In the genomic region with DNA sequence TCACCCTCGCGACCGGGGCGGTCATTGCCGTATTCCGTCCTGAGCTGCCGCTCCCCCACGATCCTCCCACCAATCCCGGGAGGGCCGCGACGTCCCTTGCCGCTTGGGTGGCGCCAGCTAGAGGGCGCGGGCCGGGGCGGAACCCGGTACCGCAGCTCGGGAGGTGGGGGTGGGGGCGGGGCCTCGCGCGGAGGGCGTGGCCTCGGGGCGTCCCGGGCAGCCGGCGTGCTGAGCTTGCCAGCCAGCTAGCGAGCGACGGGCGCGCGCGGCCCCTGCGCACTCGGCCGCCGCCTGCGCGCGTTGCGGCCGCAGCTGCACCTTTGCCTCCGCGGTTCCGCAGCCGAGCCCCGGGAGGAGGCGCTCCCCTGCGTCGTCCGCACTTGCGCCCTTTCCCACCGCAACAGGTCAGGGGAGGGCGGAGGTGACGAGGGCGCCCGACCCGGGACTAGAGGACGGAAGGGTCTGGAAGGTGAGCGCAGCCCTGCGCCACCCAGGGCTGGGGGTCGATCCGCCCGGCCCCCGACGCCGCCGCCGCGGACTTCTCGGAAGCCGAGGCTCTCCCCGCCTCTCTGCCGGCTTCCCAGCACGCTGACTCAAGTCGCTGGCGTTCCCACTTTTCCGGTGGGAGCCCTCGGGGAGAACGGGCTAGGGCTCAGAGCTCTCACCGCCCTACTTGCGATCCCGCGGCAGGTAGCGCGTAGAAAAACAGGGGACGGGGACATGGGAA, we compare ENCODE assay signal across 8 cellular contexts. TPM values are rescaled to one million over a fixed set of nuclear protein-coding genes. Genes with fewer than 3 reads are reported as not detected.
DNase-seq lines count a peak whose midpoint lies in the region; ATAC-seq and TF ChIP-seq lines count a peak whose summit lies in the region.

A gene with protein sequence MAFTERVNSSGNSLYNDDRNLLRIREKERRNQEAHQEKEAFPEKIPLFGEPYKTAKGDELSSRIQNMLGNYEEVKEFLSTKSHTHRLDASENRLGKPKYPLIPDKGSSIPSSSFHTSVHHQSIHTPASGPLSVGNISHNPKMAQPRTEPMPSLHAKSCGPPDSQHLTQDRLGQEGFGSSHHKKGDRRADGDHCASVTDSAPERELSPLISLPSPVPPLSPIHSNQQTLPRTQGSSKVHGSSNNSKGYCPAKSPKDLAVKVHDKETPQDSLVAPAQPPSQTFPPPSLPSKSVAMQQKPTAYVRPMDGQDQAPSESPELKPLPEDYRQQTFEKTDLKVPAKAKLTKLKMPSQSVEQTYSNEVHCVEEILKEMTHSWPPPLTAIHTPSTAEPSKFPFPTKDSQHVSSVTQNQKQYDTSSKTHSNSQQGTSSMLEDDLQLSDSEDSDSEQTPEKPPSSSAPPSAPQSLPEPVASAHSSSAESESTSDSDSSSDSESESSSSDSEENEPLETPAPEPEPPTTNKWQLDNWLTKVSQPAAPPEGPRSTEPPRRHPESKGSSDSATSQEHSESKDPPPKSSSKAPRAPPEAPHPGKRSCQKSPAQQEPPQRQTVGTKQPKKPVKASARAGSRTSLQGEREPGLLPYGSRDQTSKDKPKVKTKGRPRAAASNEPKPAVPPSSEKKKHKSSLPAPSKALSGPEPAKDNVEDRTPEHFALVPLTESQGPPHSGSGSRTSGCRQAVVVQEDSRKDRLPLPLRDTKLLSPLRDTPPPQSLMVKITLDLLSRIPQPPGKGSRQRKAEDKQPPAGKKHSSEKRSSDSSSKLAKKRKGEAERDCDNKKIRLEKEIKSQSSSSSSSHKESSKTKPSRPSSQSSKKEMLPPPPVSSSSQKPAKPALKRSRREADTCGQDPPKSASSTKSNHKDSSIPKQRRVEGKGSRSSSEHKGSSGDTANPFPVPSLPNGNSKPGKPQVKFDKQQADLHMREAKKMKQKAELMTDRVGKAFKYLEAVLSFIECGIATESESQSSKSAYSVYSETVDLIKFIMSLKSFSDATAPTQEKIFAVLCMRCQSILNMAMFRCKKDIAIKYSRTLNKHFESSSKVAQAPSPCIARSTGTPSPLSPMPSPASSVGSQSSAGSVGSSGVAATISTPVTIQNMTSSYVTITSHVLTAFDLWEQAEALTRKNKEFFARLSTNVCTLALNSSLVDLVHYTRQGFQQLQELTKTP (plus strand): TSS at position 240 of the 727 bp plus-strand sequence. CDS start 13,523 bp downstream, outside the sequence.

- intact Hi-C loops in PC-3 (cut with micrococcal nuclease), result loop anchor here (1.0 to 5.0 kb wide), 3 partner anchors 71 to 157 kb away; no protein-coding TSS in a partner anchor

- POLR2A ChIA-PET in PC-3 (lab: Charles Lee; ENCODE audit: unreplicated experiment), result interaction anchor here (0.6 to 1.6 kb wide), 11 partner anchors 10 to 1968 kb away, joined by 3 to 15 read pairs (median 6); a partner anchor contains a TSS

- H3K9me2 ChIP-seq in PC-3 (replicated peaks; ENCODE audit: low read length), result no peaks in the 10 kb centered on the region

- H3K36me3 ChIP-seq in PC-3 (ENCODE audit: low read depth, low read length) (no peaks in the 10 kb centered on the region), muscle layer of colon (ENCODE audit: insufficient read depth, low read length) (peaks cover 4% of the 10 kb centered on the region)

- CTCF ChIA-PET in PC-3 (lab: Charles Lee), result interaction anchor here (0.6 to 1.3 kb wide), 5 partner anchors 12 to 282 kb away, joined by 3 to 9 read pairs (median 5); no protein-coding TSS in a partner anchor

- peak; percentile 60 for TF ChIP-seq POLR2A in erythroblast (IDR thresholded peaks at IDR 0.05; ENCODE audit: low read length)

- H2AFZ ChIP-seq in PC-3 (ENCODE audit: low read length), result peak within 1 kb of the TSS; percentile 80

- no peaks in the 10 kb centered on the region for H3F3A ChIP-seq in PC-3 (ENCODE audit: low read length, unreplicated experiment)

- TF ChIP-seq CTCF in PC-3 (conservative IDR thresholded peaks at IDR 0.05; ENCODE audit: low read depth, low read length), result no peak

- DNase-seq in DMS153 (lab: John Stamatoyannopoulos, UW), result peak; percentile 81
- peak; percentile 89 for DNase-seq in PC-3
- peak; percentile 90 for DNase-seq in activated T-cell treated with anti-CD3 and anti-CD28 coated beads for 48 hours (ENCODE audit: low read depth)
- DNase-seq in erythroblast (lab: John Stamatoyannopoulos, UW), result peak; percentile 97 to 98
- DNase-seq in stimulated activated CD8-positive, alpha-beta memory T cell treated with anti-CD3 and anti-CD28 coated beads, Interleukin-7, amount 100 ng/mL, for 4 hours (ENCODE audit: low read depth in 2 of 2), result peak; percentile 68 to 82

- H3K4me1 ChIP-seq in PC-3 (ENCODE audit: insufficient read depth, low read length) (peaks cover 29% of the 10 kb centered on the region), muscle layer of colon (ENCODE audit: insufficient read depth, low read length) (peaks cover 40% of the 10 kb centered on the region)

- no peaks in the 10 kb centered on the region for H4K20me1 ChIP-seq in PC-3 (ENCODE audit: low read length)

- H3K79me2 ChIP-seq in PC-3 (ENCODE audit: low read length), result peaks cover 37% of the 10 kb centered on the region

- H3K9me3 ChIP-seq in PC-3 (ENCODE audit: low read length), result no peaks in the 10 kb centered on the region
- no peaks in the 10 kb centered on the region for H3K9me3 ChIP-seq in muscle layer of colon (ENCODE audit: low read length)

- peak within 1 kb of the TSS; percentile 98 for H3K4me2 ChIP-seq in PC-3 (ENCODE audit: low read length)

- peak; percentile 42 for ATAC-seq in GM21576 (IDR thresholded peaks at IDR 0.05; ENCODE audit: unreplicated experiment)
- ATAC-seq in PC-3, result peak; percentile 70

- no peak for TF ChIP-seq RAD21 in Ishikawa (IDR thresholded peaks at IDR 0.05; ENCODE audit: low read depth)

- H3K27ac ChIP-seq in PC-3 (ENCODE audit: low read length), result peak within 1 kb of the TSS; percentile 87
- peak within 1 kb of the TSS; percentile 93 for H3K27ac ChIP-seq in muscle layer of colon (ENCODE audit: low read depth, low read length)

- H3K27me3 ChIP-seq in PC-3 (ENCODE audit: low read length), result no peaks in the 10 kb centered on the region
- H3K27me3 ChIP-seq in muscle layer of colon (ENCODE audit: control insufficient read depth in 1 of 2, insufficient read depth in 2 of 2, low read length in 2 of 2), result no peaks in the 10 kb centered on the region

- 0 out of 2 replicates have a peak, but pooled peaks have one; percentile 13 for TF ChIP-seq EP300 in Ishikawa (IDR thresholded peaks at IDR 0.05; ENCODE audit: borderline replicate concordance)

- no TSS peak for BruUV-seq in PC-3 (replicated peaks; lab: Mats Ljungman, UMichigan)

- H3K9ac ChIP-seq in PC-3 (ENCODE audit: low read length) (peak within 1 kb of the TSS; percentile 84), muscle layer of colon (ENCODE audit: low read length) (peak within 1 kb of the TSS; percentile 98)

- peak within 1 kb of the TSS; percentile 83 for H3K4me3 ChIP-seq in PC-3 (ENCODE audit: low read length)
- peak within 1 kb of the TSS; percentile 90 to 97 for H3K4me3 ChIP-seq in muscle layer of colon (ENCODE audit: low read depth in 1 of 2, low read length in 2 of 2)

TF ChIP-seq in Ishikawa, 13 proteins besides CTCF, POLR2A, EP300 and RAD21:
- TF ChIP-seq FOXM1 (IDR thresholded peaks at IDR 0.05; ENCODE audit: borderline replicate concordance, low read depth) (no peak), ZBTB7A (IDR thresholded peaks at IDR 0.05; ENCODE audit: low read depth) (0 out of 2 replicates have a peak, but pooled peaks have one; percentile 3), CREB1 (IDR thresholded peaks at IDR 0.05; ENCODE audit: low read depth) (no peak), TAF1 (IDR thresholded peaks at IDR 0.05; ENCODE audit: low read depth) (no peak)
- TF ChIP-seq, protein P1, sequence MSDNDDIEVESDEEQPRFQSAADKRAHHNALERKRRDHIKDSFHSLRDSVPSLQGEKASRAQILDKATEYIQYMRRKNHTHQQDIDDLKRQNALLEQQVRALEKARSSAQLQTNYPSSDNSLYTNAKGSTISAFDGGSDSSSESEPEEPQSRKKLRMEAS (IDR thresholded peaks at IDR 0.05), result peak; percentile 47; the same call in 1 of the 2 replicates

RNA-seq across cellular contexts. Expression of the gene that starts here (rescaled TPM):
- total RNA-seq in PC-3 (2014; rRNA removed), result 8.1 and 9.4 TPM in 2 replicates

Comparison
In these comparisons a context has a peak if more than half of its experiments do, and no peak if none do; other contexts are left out.
1. Peak in every context shown above with its lines: DNase-seq, ATAC-seq, H3K4me3 ChIP-seq and H3K27ac ChIP-seq.